In genomic region chr10:77005901-77006300, GRCh38 we compare ENCODE assay signal across 24 cellular contexts.
"Had no signal": no experiment of that assay in that cellular context is flagged by ENCODE, and none has a peak within 500 bp of the region (broad histone marks: within the 10 kb centered on the region; RNA-seq: fewer than 3 reads in every experiment).

No MANE protein-coding gene starts in this region.

- H3K4me1 Mint-ChIP-seq: stimulated activated effector memory CD8-positive, alpha-beta T cell treated with anti-CD3 and anti-CD28 coated beads, Interleukin-12 subunit alpha, Interleukin-12 subunit beta, amount 100 ng/mL, for 72 hours had no signal

- H3K36me3 Mint-ChIP-seq: mesothelial cell of epicardium; naive B cell; natural killer cell treated with Interleukin-12 subunit alpha and Interleukin-12 subunit beta and Interleukin-15 and Interleukin-18, amount 100 ng/mL, for 72 hours; stimulated activated effector memory CD8-positive, alpha-beta T cell treated with anti-CD3 and anti-CD28 coated beads, Interleukin-12 subunit alpha, Interleukin-12 subunit beta, amount 100 ng/mL, for 72 hours had no signal

- H3K27ac Mint-ChIP-seq: mesothelial cell of epicardium; naive B cell; natural killer cell treated with Interleukin-12 subunit alpha and Interleukin-12 subunit beta and Interleukin-15 and Interleukin-18, amount 100 ng/mL, for 72 hours; progenitor cell of endocrine pancreas; stimulated activated effector memory CD8-positive, alpha-beta T cell treated with anti-CD3 and anti-CD28 coated beads, Interleukin-12 subunit alpha, Interleukin-12 subunit beta, amount 100 ng/mL, for 72 hours had no signal

- H3K27me3 ChIP-seq: esophagus squamous epithelium, right lobe of liver, stomach, thyroid gland had no signal

- H3K9me3 ChIP-seq: esophagus squamous epithelium, mucosa of descending colon, neutrophil, right lobe of liver, stomach, thyroid gland had no signal

- H3K4me3 Mint-ChIP-seq: mesothelial cell of epicardium; naive B cell; natural killer cell treated with Interleukin-12 subunit alpha and Interleukin-12 subunit beta and Interleukin-15 and Interleukin-18, amount 100 ng/mL, for 72 hours; neural crest cell; stimulated activated effector memory CD8-positive, alpha-beta T cell treated with anti-CD3 and anti-CD28 coated beads, Interleukin-12 subunit alpha, Interleukin-12 subunit beta, amount 100 ng/mL, for 72 hours had no signal

- H3K4me3 ChIP-seq: coronary artery, esophagus squamous epithelium, lung, mucosa of descending colon, right lobe of liver, stomach, thyroid gland had no signal

- DNase-seq: dermis blood vessel endothelial cell; effector memory CD4-positive, alpha-beta T cell; erythroblast; esophagus squamous epithelium; head of caudate nucleus; kidney; mucosa of descending colon; naive B cell; right lobe of liver; stimulated activated CD4-positive, alpha-beta T cell treated with anti-CD3 and anti-CD28 coated beads, Interleukin-2, amount 100 ng/mL, for 24 hours; stimulated activated CD4-positive, alpha-beta T cell treated with anti-CD3 and anti-CD28 coated beads, Interleukin-4, amount 100 ng/mL, for 24 hours; stimulated activated naive CD4-positive, alpha-beta T cell treated with Interleukin-2 at 50 U/mL for 16 hours; stomach; trophoblast cell had no signal

- H3K9me3 Mint-ChIP-seq: mesothelial cell of epicardium; natural killer cell treated with Interleukin-12 subunit alpha and Interleukin-12 subunit beta and Interleukin-15 and Interleukin-18, amount 100 ng/mL, for 72 hours; neural crest cell; stimulated activated effector memory CD8-positive, alpha-beta T cell treated with anti-CD3 and anti-CD28 coated beads, Interleukin-12 subunit alpha, Interleukin-12 subunit beta, amount 100 ng/mL, for 72 hours had no signal

- H3K4me1 ChIP-seq: parathyroid adenoma had no signal

- H3K36me3 ChIP-seq: esophagus squamous epithelium, neutrophil, right lobe of liver, thyroid gland had no signal

- H3K27ac ChIP-seq: neutrophil, parathyroid adenoma, right lobe of liver, stomach, thyroid gland had no signal
